Comparison of ENCODE assay signal across 21 cellular contexts in the genomic region with DNA sequence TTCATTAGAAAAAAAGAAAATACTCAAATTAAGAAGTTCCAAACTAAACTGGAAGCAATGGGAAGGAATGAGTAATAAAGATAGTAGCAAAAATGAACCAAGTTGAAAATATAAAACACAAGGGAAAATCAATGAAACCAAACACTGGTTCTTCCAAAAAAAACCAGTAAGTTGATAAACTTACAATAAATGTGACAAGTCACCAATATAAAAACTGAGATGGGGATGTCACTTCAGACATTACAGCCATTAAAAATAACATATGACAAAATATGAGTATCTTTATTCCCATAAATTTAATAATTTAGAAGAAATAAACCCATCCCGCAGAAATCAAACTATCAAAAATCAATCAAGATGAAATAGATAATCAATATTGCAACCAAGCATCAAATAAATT.
A peak's percentile ranks its signal among the peaks of the same experiment; 100 is the strongest.
DNase-seq lines count a peak whose midpoint lies in the region; ATAC-seq, FAIRE-seq and TF ChIP-seq lines count a peak whose summit lies in the region.
"Had no signal": no experiment of that assay in that cellular context is flagged by ENCODE, and none has a peak within 500 bp of the region (broad histone marks: within the 10 kb centered on the region; RNA-seq: fewer than 3 reads in every experiment).

No MANE protein-coding gene starts in this region.

- no peak overlapping the region for H4K5ac ChIP-seq in IMR-90 (ENCODE audit: low read depth, low read length)

- H3K27ac Mint-ChIP-seq in stimulated activated memory B cell treated with anti-CD40 and anti-IgM and Interleukin-4, amounts not matched to agents 10 μg/mL and 1 μg/mL and 100 μg/mL, for 72 hours, result peak overlapping the region; percentile 45
- H3K27ac Mint-ChIP-seq: B cell; CD4-positive, alpha-beta T cell; CD8-positive, alpha-beta T cell had no signal

- H3K14ac ChIP-seq in IMR-90 (replicated peaks; ENCODE audit: low read depth, low read length), result no peak overlapping the region

- H3K27ac ChIP-seq in A549, result no peak overlapping the region
- H3K27ac ChIP-seq in IMR-90 (ENCODE audit: insufficient read depth, low read length), result no peak overlapping the region
- no peak overlapping the region for H3K27ac ChIP-seq in sigmoid colon
- H3K27ac ChIP-seq: BLaER1 treated with 17β-estradiol and CSF1 and Interleukin-3, amounts not matched to agents 10 nM and 100 nM; C4-2B had no signal

- dilution Hi-C loops in IMR-90 (cut with HindIII; ENCODE audit: low sequenced_read_pairs, unreplicated experiment), result no loop called here

- TF ChIP-seq EP300 in A549 (IDR thresholded peaks at IDR 0.05) (no peak), sigmoid colon (IDR thresholded peaks at IDR 0.05) (no peak)

- H4K20me1 ChIP-seq in IMR-90 (ENCODE audit: insufficient read depth, low read length), result no peaks in the 10 kb centered on the region
- H4K20me1 ChIP-seq: BLaER1 treated with 17β-estradiol and CSF1 and Interleukin-3, amounts not matched to agents 10 nM and 100 nM had no signal

- no peak overlapping the region for H3K18ac ChIP-seq in IMR-90 (ENCODE audit: low read depth, low read length)

- no peak overlapping the region for H2AK9ac ChIP-seq in IMR-90 (replicated peaks; ENCODE audit: low read depth, low read length, poor library complexity)

- no peak for DNase-seq in A549 (ENCODE audit: low read depth in 1 of 2, low spot score in 1 of 2)
- no peak for DNase-seq in IMR-90
- no peak for DNase-seq in effector CD8-positive, alpha-beta T cell (lab: John Stamatoyannopoulos, UW)
- DNase-seq in sigmoid colon, result no peak
- DNase-seq: 8988T; AML-193; Caco-2; Calu3; CD4-positive, alpha-beta T cell; CD8-positive, alpha-beta T cell; DMS79 treated with DMSO at 0.1 percent for 48 hours; GF-D8 had no signal

- no peak overlapping the region for H3K4ac ChIP-seq in IMR-90 (ENCODE audit: low read depth, low read length)

- no peak overlapping the region for H3K56ac ChIP-seq in IMR-90 (ENCODE audit: extremely low read depth, insufficient read depth, low read length)

- H3K9me3 ChIP-seq in A549 (no peaks in the 10 kb centered on the region), IMR-90 (ENCODE audit: control insufficient read depth, insufficient read depth, low read length) (peaks cover 3% of the 10 kb centered on the region; the same call in 1 of the 2 replicates), sigmoid colon (peaks cover 0 to 2% (median 0%) of the 10 kb centered on the region in 4 donors)

- no peaks in the 10 kb centered on the region for H3K27me3 ChIP-seq in IMR-90 (ENCODE audit: control insufficient read depth, insufficient read depth, low read length)
- no peaks in the 10 kb centered on the region for H3K27me3 ChIP-seq in sigmoid colon
- H3K27me3 ChIP-seq: BLaER1 treated with 17β-estradiol and CSF1 and Interleukin-3, amounts not matched to agents 10 nM and 100 nM had no signal

- ATAC-seq in A549 (no peak), IMR-90 (ENCODE audit: low read depth) (no peak)
- no peak for ATAC-seq in stimulated activated memory B cell treated with anti-CD40 and anti-IgM and Interleukin-4, amounts not matched to agents 10 μg/mL and 1 μg/mL and 100 μg/mL, for 72 hours
- ATAC-seq: CD8-positive, alpha-beta T cell had no signal

- TF ChIP-seq CTCF in A549 (IDR thresholded peaks at IDR 0.05), result no peak
- no peak for TF ChIP-seq CTCF in IMR-90 (conservative IDR thresholded peaks at IDR 0.05; ENCODE audit: low read depth, low read length)
- no peak for TF ChIP-seq CTCF in sigmoid colon (IDR thresholded peaks at IDR 0.05)

- H2AK5ac ChIP-seq in IMR-90 (ENCODE audit: low read depth, low read length), result no peak overlapping the region

- no peaks in the 10 kb centered on the region for H3K36me3 ChIP-seq in IMR-90 (ENCODE audit: control insufficient read depth, insufficient read depth, low read length)
- no peaks in the 10 kb centered on the region for H3K36me3 ChIP-seq in sigmoid colon
- H3K36me3 ChIP-seq: BLaER1 treated with 17β-estradiol and CSF1 and Interleukin-3, amounts not matched to agents 10 nM and 100 nM had no signal

- no peaks in the 10 kb centered on the region for H3K9me1 ChIP-seq in IMR-90 (ENCODE audit: insufficient read depth, low read length)

- no peak overlapping the region for H3K4me3 ChIP-seq in A549
- no peak overlapping the region for H3K4me3 ChIP-seq in IMR-90 (ENCODE audit: insufficient read depth, low read depth, low read length)
- H3K4me3 ChIP-seq in sigmoid colon, result no peak overlapping the region
- H3K4me3 ChIP-seq: BLaER1 treated with 17β-estradiol and CSF1 and Interleukin-3, amounts not matched to agents 10 nM and 100 nM had no signal

- no peak overlapping the region for H3K4me3 Mint-ChIP-seq in stimulated activated memory B cell treated with anti-CD40 and anti-IgM and Interleukin-4, amounts not matched to agents 10 μg/mL and 1 μg/mL and 100 μg/mL, for 72 hours
- H3K4me3 Mint-ChIP-seq: B cell; CD4-positive, alpha-beta T cell; CD8-positive, alpha-beta T cell had no signal

- no peak overlapping the region for H2BK120ac ChIP-seq in IMR-90 (ENCODE audit: low read depth, low read length)

- H4K8ac ChIP-seq in IMR-90 (ENCODE audit: low read depth in 2 of 2, low read length in 2 of 2), result no peak overlapping the region

- no peak overlapping the region for H2BK20ac ChIP-seq in IMR-90 (ENCODE audit: low read depth, low read length)

- H3K4me1 Mint-ChIP-seq in stimulated activated memory B cell treated with anti-CD40 and anti-IgM and Interleukin-4, amounts not matched to agents 10 μg/mL and 1 μg/mL and 100 μg/mL, for 72 hours, result peaks cover 35% of the 10 kb centered on the region

- H2BK5ac ChIP-seq in IMR-90 (ENCODE audit: low read depth, low read length, poor library complexity, severe bottlenecking), result no peak overlapping the region

- no peak for FAIRE-seq in A549 (lab: Jason Lieb, UNC)
- FAIRE-seq: A204.1, D721Med, G401.6, GM12891, GM19239 had no signal

- POLR2A ChIA-PET in A549 (lab: Yijun Ruan, JAX), result no interaction called here
- POLR2A ChIA-PET in IMR-90 (lab: Charles Lee; ENCODE audit: unreplicated experiment), result no interaction called here

- H3K4me2 ChIP-seq in A549, result no peak overlapping the region
- no peak overlapping the region for H3K4me2 ChIP-seq in IMR-90 (ENCODE audit: low read depth, low read length)
- H3K4me2 ChIP-seq: BLaER1 treated with 17β-estradiol and CSF1 and Interleukin-3, amounts not matched to agents 10 nM and 100 nM had no signal

- no peaks in the 10 kb centered on the region for H3K4me1 ChIP-seq in A549
- H3K4me1 ChIP-seq in IMR-90 (ENCODE audit: control insufficient read depth, insufficient read depth, low read length), result no peaks in the 10 kb centered on the region
- H3K4me1 ChIP-seq in sigmoid colon, result no peaks in the 10 kb centered on the region
- H3K4me1 ChIP-seq: Caco-2 had no signal

- TF ChIP-seq POLR2A in A549 (IDR thresholded peaks at IDR 0.05; ENCODE audit: low read length) (no peak), IMR-90 (IDR thresholded peaks at IDR 0.05; ENCODE audit: low read depth, low read length) (no peak), sigmoid colon (IDR thresholded peaks at IDR 0.05) (no peak)

- intact Hi-C loops in IMR-90 (cut with micrococcal nuclease), result no loop called here
- intact Hi-C loops in sigmoid colon (cut with DNase I), result no loop called here

- WGBS in A549 (ENCODE audit: missing lambda C conversion rate), result 2% methylated on average over 1 of the region's 1 CpG
- WGBS in IMR-90 (ENCODE audit: extremely low coverage in 2 of 2, insufficient read length in 1 of 2), 2 experiments, result no CpG with 5 or more reads among the region's 1 CpG
- 95 to 97% methylated on average over 1 of the region's 1 CpG for WGBS in sigmoid colon, 2 donors

- H3K9me3 Mint-ChIP-seq in stimulated activated memory B cell treated with anti-CD40 and anti-IgM and Interleukin-4, amounts not matched to agents 10 μg/mL and 1 μg/mL and 100 μg/mL, for 72 hours, result peaks cover 4% of the 10 kb centered on the region

- H3K27me3 Mint-ChIP-seq in stimulated activated memory B cell treated with anti-CD40 and anti-IgM and Interleukin-4, amounts not matched to agents 10 μg/mL and 1 μg/mL and 100 μg/mL, for 72 hours, result peaks cover 9% of the 10 kb centered on the region
- H3K27me3 Mint-ChIP-seq: B cell had no signal

- H2AFZ ChIP-seq in IMR-90 (replicated peaks; ENCODE audit: low read length, poor library complexity), result no peak overlapping the region

- in situ Hi-C loops in IMR-90 (cut with MboI; ENCODE audit: low sequenced_read_pairs), result no loop called here

- no peak overlapping the region for H3K23ac ChIP-seq in IMR-90 (ENCODE audit: low read depth, low read length)

- H2BK15ac ChIP-seq in IMR-90 (ENCODE audit: low read depth, low read length), result no peak overlapping the region

- no peak overlapping the region for H3K9ac ChIP-seq in IMR-90 (ENCODE audit: low read depth, low read length)
- H3K9ac ChIP-seq: BLaER1 treated with 17β-estradiol and CSF1 and Interleukin-3, amounts not matched to agents 10 nM and 100 nM had no signal

- no peaks in the 10 kb centered on the region for H3K36me3 Mint-ChIP-seq in stimulated activated memory B cell treated with anti-CD40 and anti-IgM and Interleukin-4, amounts not matched to agents 10 μg/mL and 1 μg/mL and 100 μg/mL, for 72 hours
- H3K36me3 Mint-ChIP-seq: CD8-positive, alpha-beta T cell had no signal

- H3K79me1 ChIP-seq in IMR-90 (ENCODE audit: low read depth in 1 of 2, low read length in 2 of 2), result no peaks in the 10 kb centered on the region

- H4K91ac ChIP-seq in IMR-90 (ENCODE audit: insufficient read depth, low read depth, low read length), result no peak overlapping the region

- CTCF ChIA-PET in A549 (lab: Yijun Ruan, JAX) (no interaction called here), IMR-90 (lab: Yijun Ruan, JAX) (no interaction called here)

- TF ChIP-seq RAD21 in A549 (conservative IDR thresholded peaks at IDR 0.05 in 1 of 2, IDR thresholded peaks at IDR 0.05 in 1 of 2), result no peak
- TF ChIP-seq RAD21 in IMR-90 (IDR thresholded peaks at IDR 0.05; ENCODE audit: low read length), result no peak

- BruUV-seq in IMR-90 (replicated peaks; lab: Mats Ljungman, UMichigan), result no TSS peak

TF ChIP-seq in A549, 52 proteins besides CTCF, POLR2A, EP300 and RAD21:
- peak; percentile 67 for TF ChIP-seq MAFK (IDR thresholded peaks at IDR 0.05; ENCODE audit: partially characterized antibody)
- TF ChIP-seq SREBF2 (IDR thresholded peaks at IDR 0.05), result no peak
- no peak for TF ChIP-seq SMC3 (IDR thresholded peaks at IDR 0.05)
- TF ChIP-seq HEYL (CRISPR knock-in tag; IDR thresholded peaks at IDR 0.05), result no peak
- no peak for TF ChIP-seq TP53 (CRISPR knock-in tag; IDR thresholded peaks at IDR 0.05)

TF ChIP-seq in IMR-90, 13 proteins besides CTCF, POLR2A, EP300 and RAD21:
- TF ChIP-seq BHLHE40 (IDR thresholded peaks at IDR 0.05; ENCODE audit: low read depth, low read length) (no peak), MAFK (IDR thresholded peaks at IDR 0.05; ENCODE audit: low read depth, low read length) (peak; percentile 42; the same call in 1 of the 2 replicates)
